In the genomic region with DNA sequence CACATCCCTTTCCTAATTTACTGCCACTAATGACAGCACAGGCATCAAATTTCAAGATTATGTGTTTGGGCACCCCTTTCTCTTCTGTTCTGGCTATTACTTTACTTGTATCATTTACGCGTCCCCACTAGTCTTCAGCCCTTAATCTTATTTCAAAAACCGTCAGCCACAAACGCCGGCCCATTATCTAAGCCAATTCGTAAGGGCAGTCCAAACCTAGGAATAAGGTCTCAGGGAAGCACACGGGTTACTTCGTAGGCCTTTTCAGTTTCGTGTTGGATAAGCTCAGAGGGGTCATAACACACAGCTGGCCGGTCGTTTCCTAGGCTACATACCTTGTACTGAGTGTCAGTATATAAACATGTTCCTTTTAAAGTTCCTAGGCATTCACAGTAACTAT, we compare ENCODE assay signal across 1 cellular context.
TF ChIP-seq lines count a peak whose summit lies in the region.

No MANE protein-coding gene starts in this region.

TF ChIP-seq in GM23338, 12 proteins besides CTCF, POLR2A, EP300 and RAD21 (continued from another document):
- TF ChIP-seq, protein P1, sequence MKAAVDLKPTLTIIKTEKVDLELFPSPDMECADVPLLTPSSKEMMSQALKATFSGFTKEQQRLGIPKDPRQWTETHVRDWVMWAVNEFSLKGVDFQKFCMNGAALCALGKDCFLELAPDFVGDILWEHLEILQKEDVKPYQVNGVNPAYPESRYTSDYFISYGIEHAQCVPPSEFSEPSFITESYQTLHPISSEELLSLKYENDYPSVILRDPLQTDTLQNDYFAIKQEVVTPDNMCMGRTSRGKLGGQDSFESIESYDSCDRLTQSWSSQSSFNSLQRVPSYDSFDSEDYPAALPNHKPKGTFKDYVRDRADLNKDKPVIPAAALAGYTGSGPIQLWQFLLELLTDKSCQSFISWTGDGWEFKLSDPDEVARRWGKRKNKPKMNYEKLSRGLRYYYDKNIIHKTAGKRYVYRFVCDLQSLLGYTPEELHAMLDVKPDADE (IDR thresholded peaks at IDR 0.05), result no peak
- no peak for TF ChIP-seq ZNF331 (CRISPR knock-in tag; IDR thresholded peaks at IDR 0.05; ENCODE audit: low read depth)
- no peak for TF ChIP-seq ZNF114 (CRISPR knock-in tag; IDR thresholded peaks at IDR 0.05)
- no peak for TF ChIP-seq NANOG (IDR thresholded peaks at IDR 0.05; ENCODE audit: borderline replicate concordance)
- no peak for TF ChIP-seq STAT1 (IDR thresholded peaks at IDR 0.05; ENCODE audit: unreplicated experiment)
- no peak for TF ChIP-seq ZNF462 (CRISPR knock-in tag; IDR thresholded peaks at IDR 0.05)
- TF ChIP-seq EZH2 (IDR thresholded peaks at IDR 0.05; ENCODE audit: low read depth, unreplicated experiment), result no peak
- no peak for TF ChIP-seq CREB1 (CRISPR knock-in tag; IDR thresholded peaks at IDR 0.05; ENCODE audit: low read depth)
